ENCODE assay signal across 1 cellular context in genomic region chr12:55982319-55982936, GRCh38.
TF ChIP-seq lines count a peak whose summit lies in the region.

No MANE protein-coding gene starts in this region.

TF ChIP-seq in HEK293, 187 proteins besides CTCF, POLR2A, EP300 and RAD21 (continued from another document):
- TF ChIP-seq ZBTB26 (tag by site-specific recombination; optimal IDR thresholded peaks at IDR 0.05) = no peak
